Comparison of ENCODE assay signal across 13 cellular contexts in genomic region chr1:47265529-47265928, GRCh38. TPM values are rescaled to one million over a fixed set of nuclear protein-coding genes. Genes with fewer than 3 reads are reported as not detected.
DNase-seq lines count a peak whose midpoint lies in the region; ATAC-seq, FAIRE-seq and TF ChIP-seq lines count a peak whose summit lies in the region.
"Not testable (repeated sequence)": the region's sequence is repeated elsewhere in the genome, so short reads cannot be mapped to it uniquely, and the experiment has no call there.
"Had no signal": no experiment of that assay in that cellular context is flagged by ENCODE, and none has a peak within 500 bp of the region (broad histone marks: within the 10 kb centered on the region; RNA-seq: fewer than 3 reads in every experiment).

No MANE protein-coding gene starts in this region.

- WGBS in trophoblast cell (ENCODE audit: extremely low coverage, insufficient coverage, insufficient read length) = no CpG with 5 or more reads among the region's 8 CpGs
- 45 to 77% (median 65%) methylated on average over 8 of the region's 8 CpGs for WGBS in psoas muscle, 3 donors
- WGBS in testis, 2 donors = 69 to 81% methylated on average over 8 of the region's 8 CpGs

- FAIRE-seq in bronchial epithelial cell (lab: Jason Lieb, UNC) = not testable (repeated sequence)

- peak overlapping the region; percentile 9 for H3K27ac ChIP-seq in lower lobe of right lung
- H3K27ac ChIP-seq in trophoblast cell (ENCODE audit: low read depth, low read length); testis: not testable (repeated sequence)
- H3K27ac ChIP-seq in psoas muscle = peak overlapping the region; percentile 50

- H3K14ac ChIP-seq in trophoblast cell (ENCODE audit: low read length) = not testable (repeated sequence)

- not testable (repeated sequence) for H3K18ac ChIP-seq in trophoblast cell (ENCODE audit: low read length)

- not testable (repeated sequence) for H4K91ac ChIP-seq in trophoblast cell (ENCODE audit: low read depth, low read length)

- H3K9me3 ChIP-seq in lower lobe of right lung; trophoblast cell (ENCODE audit: insufficient read depth, low read depth, low read length); psoas muscle; testis: not testable (repeated sequence)

- not testable (repeated sequence) for H3K27me3 ChIP-seq in bronchial epithelial cell (ENCODE audit: control insufficient read depth, insufficient read depth, low read length); lower lobe of right lung (ENCODE audit: low read depth); trophoblast cell (ENCODE audit: insufficient read depth, low read length); psoas muscle (ENCODE audit: insufficient read depth in 3 of 3, low read length in 2 of 3); testis

- not testable (repeated sequence) for H2AK5ac ChIP-seq in trophoblast cell (ENCODE audit: low read length)

- H3K23ac ChIP-seq in trophoblast cell (ENCODE audit: low read length) = not testable (repeated sequence)

- not testable (repeated sequence) for TF ChIP-seq CTCF in bronchial epithelial cell (IDR thresholded peaks at IDR 0.05; ENCODE audit: insufficient read depth, low read length, severe bottlenecking); lower lobe of right lung (IDR thresholded peaks at IDR 0.05); psoas muscle (IDR thresholded peaks at IDR 0.05); testis (IDR thresholded peaks at IDR 0.05)

- DNase-seq in amniotic epithelial cell (ENCODE audit: low read depth) (peak; percentile 11), bronchial epithelial cell (ENCODE audit: low read depth) (peak; percentile 39), lower lobe of right lung (peak; percentile 76), trophoblast cell (peak; percentile 52 to 57), psoas muscle (peak; percentile 32 to 66), testis (peak; percentile 33)

- not testable (repeated sequence) for H2AFZ ChIP-seq in trophoblast cell (ENCODE audit: insufficient read depth, low read length, poor library complexity)

- not testable (repeated sequence) for H3K79me1 ChIP-seq in trophoblast cell (ENCODE audit: low read length)

- H3K4me3 ChIP-seq in bronchial epithelial cell (ENCODE audit: low read depth, low read length); lower lobe of right lung; trophoblast cell (ENCODE audit: low read depth, low read length); psoas muscle; testis: not testable (repeated sequence)

- H4K12ac ChIP-seq in trophoblast cell (ENCODE audit: low read depth, low read length) = not testable (repeated sequence)

- not testable (repeated sequence) for H3K79me2 ChIP-seq in trophoblast cell (ENCODE audit: control insufficient read depth, insufficient read depth, low read length, poor library complexity)

- not testable (repeated sequence) for H2BK5ac ChIP-seq in trophoblast cell (ENCODE audit: low read depth, low read length, poor library complexity)

- H3K4me1 ChIP-seq in lower lobe of right lung; trophoblast cell (ENCODE audit: control insufficient read depth in 1 of 2, insufficient read depth in 2 of 2, low read length in 2 of 2); psoas muscle; testis: not testable (repeated sequence)

- not testable (repeated sequence) for H3K9ac ChIP-seq in trophoblast cell (ENCODE audit: low read length)

- ATAC-seq in esophagus mucosa (peak; percentile 71), lower lobe of right lung (peak; percentile 62 to 78), psoas muscle (peak; percentile 40 to 90 (median 82))

- TF ChIP-seq POLR2A in testis (IDR thresholded peaks at IDR 0.05) = not testable (repeated sequence)

- not testable (repeated sequence) for H4K8ac ChIP-seq in trophoblast cell (ENCODE audit: low read depth, low read length)

- H2BK12ac ChIP-seq in trophoblast cell (ENCODE audit: low read length) = not testable (repeated sequence)

- not testable (repeated sequence) for H3K4ac ChIP-seq in trophoblast cell (ENCODE audit: low read depth, low read length)

- intact Hi-C loops in lower lobe of right lung (cut with DNase I); psoas muscle (cut with DNase I); testis (cut with DNase I; ENCODE audit: low total_unique reads): not testable (repeated sequence)

- H2BK120ac ChIP-seq in trophoblast cell (ENCODE audit: insufficient read depth, low read length, poor library complexity) = not testable (repeated sequence)

- H3K4me2 ChIP-seq in trophoblast cell (ENCODE audit: low read length) = not testable (repeated sequence)

- not testable (repeated sequence) for H3K36me3 ChIP-seq in bronchial epithelial cell (ENCODE audit: control insufficient read depth, insufficient read depth, low read length); lower lobe of right lung; psoas muscle (ENCODE audit: insufficient read depth in 1 of 2, low read depth in 1 of 2); testis (ENCODE audit: low read depth, missing control alignments)
- peaks cover 18 to 30% of the 10 kb centered on the region in 2 experiments for H3K36me3 ChIP-seq in trophoblast cell (ENCODE audit: control insufficient read depth in 1 of 2, insufficient read depth in 2 of 2, low read length in 2 of 2)

RNA-seq across cellular contexts. Expression of gene TAL1, which starts 33.5 kb away (rescaled TPM):
- under 0.01 TPM in 1 of 2 replicates, not detected in the other for total RNA-seq in bronchial epithelial cell
- total RNA-seq in esophagus mucosa = 0.64 TPM
- 15.4 TPM for total RNA-seq in lower lobe of right lung
- 0.01 TPM in 1 of 2 replicates, not detected in the other for polyA plus RNA-seq in trophoblast cell (2013)
- total RNA-seq in psoas muscle = 1 to 10 TPM; 1.5 to 2.1 (median 1.7) TPM
- 1 to 10 TPM in 1 of 3 donors, under 1 TPM in 2; 0.73 to 1.7 (median 0.92) TPM for polyA plus RNA-seq in psoas muscle
- total RNA-seq in testis = 1 to 10 TPM; 1.7 to 3.5 TPM
- 2.3 TPM for polyA plus RNA-seq in testis (ENCODE audit: insufficient read depth, low read depth, low replicate concordance)
- total RNA-seq: CD4-positive, alpha-beta memory T cell; CD8-positive, alpha-beta memory T cell; G401 had no signal
- polyA plus RNA-seq: AG04450; CD4-positive, alpha-beta memory T cell; CD4-positive, CD25-positive, alpha-beta regulatory T cell; CD8-positive, alpha-beta memory T cell; GM12878 had no signal

RNA-seq across cellular contexts. Expression of gene STIL, which starts 48.4 kb away (rescaled TPM):
- total RNA-seq in bronchial epithelial cell = 0.64 and 0.79 TPM in 2 replicates
- 8.2 TPM for total RNA-seq in esophagus mucosa
- 1.6 TPM for total RNA-seq in lower lobe of right lung
- polyA plus RNA-seq in trophoblast cell (2013) = 15.5 and 15.9 TPM in 2 replicates
- under 1 TPM; 0.36 to 0.48 (median 0.43) TPM for total RNA-seq in psoas muscle
- 1 to 10 TPM in 1 of 3 donors, under 1 TPM in 2; 0.14 to 1.0 (median 0.35) TPM for polyA plus RNA-seq in psoas muscle
- total RNA-seq in testis = 10 to 100 TPM; 11.5 to 20.4 TPM
- 12.0 TPM for polyA plus RNA-seq in testis (ENCODE audit: insufficient read depth, low read depth, low replicate concordance)

Comparison
In these comparisons a context has a peak if more than half of its experiments do, and no peak if none do; other contexts are left out.
1. DNase-seq: peak in every context shown above with its lines; median percentile 76 in lower lobe of right lung; 54 in trophoblast cell; 49 in psoas muscle; 39 in bronchial epithelial cell; 33 in testis; 11 in amniotic epithelial cell.